In genomic region chr19:45973564-45974338, GRCh38 we compare ENCODE assay signal across 8 cellular contexts. TPM values are rescaled to one million over a fixed set of nuclear protein-coding genes. Genes with fewer than 3 reads are reported as not detected.
DNase-seq lines count a peak whose midpoint lies in the region; ATAC-seq lines count a peak whose summit lies in the region.

TSS of gene NOVA2 (minus strand) at chr19:45973865. CDS start at chr19:45973351, 514 bp downstream.

- H3K9ac ChIP-seq in HUES64 (ENCODE audit: low read depth, low read length): no peak within 1 kb of the TSS

- peaks cover 18% of the 10 kb centered on the region for H3K4me1 ChIP-seq in CD4-positive, CD25-positive, alpha-beta regulatory T cell (ENCODE audit: control insufficient read depth, insufficient read depth, low read length, poor library complexity, severe bottlenecking)
- peaks cover 4% of the 10 kb centered on the region; the same call in 1 of the 2 replicates for H3K4me1 ChIP-seq in HUES64 (ENCODE audit: insufficient read depth, low read length)

- no peak for ATAC-seq in CD4-positive, CD25-positive, alpha-beta regulatory T cell (ENCODE audit: low read depth in 2 of 2)
- ATAC-seq in GM19455 (IDR thresholded peaks at IDR 0.05; ENCODE audit: unreplicated experiment): no peak

- no peak within 1 kb of the TSS for H3K4me3 ChIP-seq in CD4-positive, CD25-positive, alpha-beta regulatory T cell (ENCODE audit: low read depth, low read length)
- peak within 1 kb of the TSS; percentile 58 for H3K4me3 ChIP-seq in HUES64 (ENCODE audit: low read length)

- no peak within 1 kb of the TSS for H3K27ac ChIP-seq in CD4-positive, CD25-positive, alpha-beta regulatory T cell (ENCODE audit: insufficient read depth, low read length, poor library complexity, severe bottlenecking)
- H3K27ac ChIP-seq in HUES64 (ENCODE audit: low read depth, low read length): no peak within 1 kb of the TSS

- H3K9me3 Mint-ChIP-seq in CD4-positive, CD25-positive, alpha-beta regulatory T cell: peaks cover 0 to 4% (median 0%) of the 10 kb centered on the region in 7 donors

- peaks cover 0 to 20% (median 12%) of the 10 kb centered on the region in 4 donors for H3K4me1 Mint-ChIP-seq in CD4-positive, CD25-positive, alpha-beta regulatory T cell

- peaks cover 33% of the 10 kb centered on the region for H3K27me3 ChIP-seq in CD4-positive, CD25-positive, alpha-beta regulatory T cell (ENCODE audit: control insufficient read depth, insufficient read depth, low read length)
- H3K27me3 ChIP-seq in HUES64 (ENCODE audit: insufficient read depth, low read length): peaks cover 21% of the 10 kb centered on the region

- no peak within 1 kb of the TSS for H3K27ac Mint-ChIP-seq in CD4-positive, CD25-positive, alpha-beta regulatory T cell

- no peaks in the 10 kb centered on the region for H3K9me3 ChIP-seq in CD4-positive, CD25-positive, alpha-beta regulatory T cell (ENCODE audit: control insufficient read depth in 2 of 2, low read length in 2 of 2)
- no peaks in the 10 kb centered on the region for H3K9me3 ChIP-seq in HUES64 (ENCODE audit: insufficient read depth, low read depth, low read length)

- H3K27me3 Mint-ChIP-seq in CD4-positive, CD25-positive, alpha-beta regulatory T cell: peaks cover 66% of the 10 kb centered on the region

- no peaks in the 10 kb centered on the region for H3K36me3 Mint-ChIP-seq in CD4-positive, CD25-positive, alpha-beta regulatory T cell

- peak within 1 kb of the TSS in 2 of 4 donors; percentile 48 to 52 for H3K4me3 Mint-ChIP-seq in CD4-positive, CD25-positive, alpha-beta regulatory T cell

- WGBS in HUES64: 5% methylated on average over 54 of the region's 56 CpGs

- peak in 2 of 3 donors; percentile 15 to 57 for DNase-seq in CD4-positive, CD25-positive, alpha-beta regulatory T cell
- peak; percentile 45 for DNase-seq in SHP77 treated with DMSO at 0.1 percent for 48 hours (lab: John Stamatoyannopoulos, UW)
- DNase-seq in cerebellum (ENCODE audit: low spot score): peak; percentile 99
- DNase-seq in kidney tubule cell (ENCODE audit: low spot score): peak; percentile 32
- DNase-seq in stimulated activated CD4-positive, alpha-beta T cell treated with anti-CD3 and anti-CD28 coated beads, Interleukin-4, amount 100 ng/mL, for 1 hour: peak; percentile 40
- no peak for DNase-seq in central memory CD4-positive, alpha-beta T cell

- no peaks in the 10 kb centered on the region for H3K36me3 ChIP-seq in CD4-positive, CD25-positive, alpha-beta regulatory T cell (ENCODE audit: control insufficient read depth, insufficient read depth, low read length)
- no peaks in the 10 kb centered on the region for H3K36me3 ChIP-seq in HUES64 (ENCODE audit: insufficient read depth, low read length)

RNA-seq across cellular contexts. Expression of gene NOVA2, which starts in this region (rescaled TPM):
- not detected for total RNA-seq in CD4-positive, CD25-positive, alpha-beta regulatory T cell
- polyA plus RNA-seq in CD4-positive, CD25-positive, alpha-beta regulatory T cell: not detected
- 5.9 TPM for polyA plus RNA-seq in HUES64 (2013, experiment 1 of 2)
- 7.9 TPM for polyA plus RNA-seq in HUES64 (2013, experiment 2 of 2)
- 17.5 TPM for total RNA-seq in cerebellum

Comparison
In these comparisons a context has a peak if more than half of its experiments do, and no peak if none do; other contexts are left out.
1. RNA of gene NOVA2 (total RNA-seq): 17.5 TPM in cerebellum (single experiment); not detected in CD4-positive, CD25-positive, alpha-beta regulatory T cell (single experiment); every median in the first group is over 10 times any median in the second.
2. Peak in DNase-seq in CD4-positive, CD25-positive, alpha-beta regulatory T cell; RNA of the gene not detected or under 1 TPM.